Comparison of ENCODE assay signal across 11 cellular contexts in genomic region chr18:58891753-58892152, GRCh38. TPM values are rescaled to one million over a fixed set of nuclear protein-coding genes. Genes with fewer than 3 reads are reported as not detected.
A peak's percentile ranks its signal among the peaks of the same experiment; 100 is the strongest.
DNase-seq lines count a peak whose midpoint lies in the region; ATAC-seq and TF ChIP-seq lines count a peak whose summit lies in the region.
"Had no signal": no experiment of that assay in that cellular context is flagged by ENCODE, and none has a peak within 500 bp of the region (broad histone marks: within the 10 kb centered on the region; RNA-seq: fewer than 3 reads in every experiment).

No MANE protein-coding gene starts in this region.

- CTCF ChIA-PET in activated CD8-positive, alpha-beta T cell treated with anti-CD3 and anti-CD28 coated beads for 36 hours (lab: Charles Lee): no interaction called here

- H3K36me3 ChIP-seq in heart left ventricle (peaks cover 0 to 18% (median 0%) of the 10 kb centered on the region in 9 donors), vagina (no peaks in the 10 kb centered on the region)

- POLR2A ChIA-PET in activated CD8-positive, alpha-beta T cell treated with anti-CD3 and anti-CD28 coated beads for 36 hours (lab: Charles Lee): no interaction called here

- no peaks in the 10 kb centered on the region for H3K27me3 ChIP-seq in heart left ventricle
- H3K27me3 ChIP-seq in vagina: no peaks in the 10 kb centered on the region

- no peaks in the 10 kb centered on the region for H3K36me3 Mint-ChIP-seq in activated CD8-positive, alpha-beta T cell treated with anti-CD3 and anti-CD28 coated beads for 36 hours (ENCODE audit: low read depth)
- H3K36me3 Mint-ChIP-seq: activated naive CD8-positive, alpha-beta T cell treated with anti-CD3 and anti-CD28 coated beads for 36 hours had no signal

- H3K4me1 Mint-ChIP-seq in activated CD8-positive, alpha-beta T cell treated with anti-CD3 and anti-CD28 coated beads for 36 hours (ENCODE audit: low read depth): peaks cover 19% of the 10 kb centered on the region

- no peak for TF ChIP-seq POLR2A in heart left ventricle (IDR thresholded peaks at IDR 0.05)
- TF ChIP-seq POLR2A in vagina (IDR thresholded peaks at IDR 0.05): no peak

- H3K4me3 ChIP-seq in heart left ventricle: peak overlapping the region in 7 of 12 donors; percentile 4 to 27 (median 22)
- H3K4me3 ChIP-seq in vagina: no peak overlapping the region

- DNase-seq in heart left ventricle (no peak), cardiac septum (ENCODE audit: low spot score) (no peak), dermis blood vessel endothelial cell (peak; percentile 29), omental fat pad (ENCODE audit: low spot score) (no peak), vagina (ENCODE audit: extremely low spot score in 2 of 2) (no peak), midbrain (lab: John Stamatoyannopoulos, UW) (no peak), NCI-H2196 treated with DMSO at 0.1 percent for 48 hours (lab: John Stamatoyannopoulos, UW; ENCODE audit: unreplicated experiment) (no peak)
- DNase-seq in activated CD8-positive, alpha-beta T cell treated with anti-CD3 and anti-CD28 coated beads for 36 hours: no peak
- DNase-seq: activated naive CD8-positive, alpha-beta T cell treated with anti-CD3 and anti-CD28 coated beads for 36 hours; NCI-H2029; T1000 had no signal

- H3K9me3 ChIP-seq in heart left ventricle (no peaks in the 10 kb centered on the region), vagina (no peaks in the 10 kb centered on the region)

- no peaks in the 10 kb centered on the region for H3K9me3 Mint-ChIP-seq in activated CD8-positive, alpha-beta T cell treated with anti-CD3 and anti-CD28 coated beads for 36 hours
- H3K9me3 Mint-ChIP-seq: activated naive CD8-positive, alpha-beta T cell treated with anti-CD3 and anti-CD28 coated beads for 36 hours had no signal

- peak overlapping the region in 10 of 12 donors; percentile 8 to 69 (median 46) for H3K27ac ChIP-seq in heart left ventricle
- peak overlapping the region; percentile 1 for H3K27ac ChIP-seq in vagina

- H3K27ac Mint-ChIP-seq in activated CD8-positive, alpha-beta T cell treated with anti-CD3 and anti-CD28 coated beads for 36 hours: no peak overlapping the region
- H3K27ac Mint-ChIP-seq: activated naive CD8-positive, alpha-beta T cell treated with anti-CD3 and anti-CD28 coated beads for 36 hours had no signal

- peaks cover 0 to 78% (median 47%) of the 10 kb centered on the region in 12 donors for H3K4me1 ChIP-seq in heart left ventricle
- peaks cover 75% of the 10 kb centered on the region for H3K4me1 ChIP-seq in vagina

- ATAC-seq in heart left ventricle (no peak), omental fat pad (ENCODE audit: low FRiP score) (peak; percentile 39)
- no peak for ATAC-seq in activated CD8-positive, alpha-beta T cell treated with anti-CD3 and anti-CD28 coated beads for 36 hours

- intact Hi-C loops in heart left ventricle (cut with DNase I) (no loop called here), cardiac septum (cut with DNase I) (no loop called here), vagina (cut with DNase I) (no loop called here)
- intact Hi-C loops in activated CD8-positive, alpha-beta T cell treated with anti-CD3 and anti-CD28 coated beads for 36 hours (cut with micrococcal nuclease): no loop called here

- TF ChIP-seq CTCF in heart left ventricle (IDR thresholded peaks at IDR 0.05): no peak
- no peak for TF ChIP-seq CTCF in omental fat pad (IDR thresholded peaks at IDR 0.05)
- no peak for TF ChIP-seq CTCF in vagina (IDR thresholded peaks at IDR 0.05)
- no peak for TF ChIP-seq CTCF in activated CD8-positive, alpha-beta T cell treated with anti-CD3 and anti-CD28 coated beads for 36 hours (IDR thresholded peaks at IDR 0.05)

- WGBS in heart left ventricle, 4 donors: 69 to 76% (median 71%) methylated on average over 4 of the region's 4 CpGs

- H3K4me3 Mint-ChIP-seq in activated CD8-positive, alpha-beta T cell treated with anti-CD3 and anti-CD28 coated beads for 36 hours: no peak overlapping the region
- H3K4me3 Mint-ChIP-seq: activated naive CD8-positive, alpha-beta T cell treated with anti-CD3 and anti-CD28 coated beads for 36 hours had no signal

- peaks cover 8% of the 10 kb centered on the region for H3K27me3 Mint-ChIP-seq in activated CD8-positive, alpha-beta T cell treated with anti-CD3 and anti-CD28 coated beads for 36 hours

RNA-seq across cellular contexts. Expression of gene ZNF532, which starts 27.1 kb away (rescaled TPM):
- 10 to 100 TPM; 50.7 to 84.4 (median 70.9) TPM for total RNA-seq in heart left ventricle
- 10 to 100 TPM; 16.0 to 25.5 TPM for polyA plus RNA-seq in heart left ventricle
- total RNA-seq in cardiac septum: 71.8 TPM
- 57.2 and 80.3 TPM in 2 replicates for total RNA-seq in dermis blood vessel endothelial cell
- total RNA-seq in omental fat pad: 10 to 100 TPM; 41.7 to 73.6 (median 53.3) TPM
- 77.1 TPM for total RNA-seq in vagina
- total RNA-seq in activated CD8-positive, alpha-beta T cell treated with anti-CD3 and anti-CD28 coated beads for 36 hours: 1 to 10 TPM; 1.3 to 1.8 TPM

Comparison
In these comparisons a context has a peak if more than half of its experiments do, and no peak if none do; other contexts are left out.
1. H3K4me3 ChIP-seq: peak in heart left ventricle (7 of 12); none in vagina (0 of 2).
2. RNA of gene ZNF532, which starts 27.1 kb away (total RNA-seq): 77.1 TPM in vagina (single experiment), 71.8 TPM in cardiac septum (single experiment), 50.7 to 84.4 TPM in heart left ventricle, 41.7 to 73.6 TPM in omental fat pad and 57.2 to 80.3 TPM in dermis blood vessel endothelial cell; 1.3 to 1.8 TPM in activated CD8-positive, alpha-beta T cell treated with anti-CD3 and anti-CD28 coated beads for 36 hours; every median in the first group is over 10 times any median in the second.